8 cellular contexts compared by ENCODE assay signal in genomic region chr5:180071418-180072255, GRCh38. TPM values are rescaled to one million over a fixed set of nuclear protein-coding genes. Genes with fewer than 3 reads are reported as not detected.
DNase-seq lines count a peak whose midpoint lies in the region; ATAC-seq lines count a peak whose summit lies in the region.

A gene with protein sequence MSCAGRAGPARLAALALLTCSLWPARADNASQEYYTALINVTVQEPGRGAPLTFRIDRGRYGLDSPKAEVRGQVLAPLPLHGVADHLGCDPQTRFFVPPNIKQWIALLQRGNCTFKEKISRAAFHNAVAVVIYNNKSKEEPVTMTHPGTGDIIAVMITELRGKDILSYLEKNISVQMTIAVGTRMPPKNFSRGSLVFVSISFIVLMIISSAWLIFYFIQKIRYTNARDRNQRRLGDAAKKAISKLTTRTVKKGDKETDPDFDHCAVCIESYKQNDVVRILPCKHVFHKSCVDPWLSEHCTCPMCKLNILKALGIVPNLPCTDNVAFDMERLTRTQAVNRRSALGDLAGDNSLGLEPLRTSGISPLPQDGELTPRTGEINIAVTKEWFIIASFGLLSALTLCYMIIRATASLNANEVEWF (minus strand): TSS chr5:180071759. CDS start chr5:180071702, 57 bp downstream.

- peak; percentile 64 for ATAC-seq in HG03108 (IDR thresholded peaks at IDR 0.05; ENCODE audit: unreplicated experiment)
- peak; percentile 83 for ATAC-seq in activated CD8-positive, alpha-beta memory T cell treated with anti-CD3 and anti-CD28 coated beads, Interleukin-2, amount 10 ng/mL, durations not matched to agents 7 days and 5 days
- no peak for ATAC-seq in GM18858 (IDR thresholded peaks at IDR 0.05; ENCODE audit: unreplicated experiment)

- CTCF ChIA-PET in activated CD8-positive, alpha-beta memory T cell treated with anti-CD3 and anti-CD28 coated beads, Interleukin-2, amount 10 ng/mL, durations not matched to agents 7 days and 5 days (lab: Charles Lee): interaction anchor here (2.0 kb wide), 1 partner anchor 19 kb away, joined by 7 read pairs; no protein-coding TSS in a partner anchor

- peaks cover 23% of the 10 kb centered on the region for H3K4me1 Mint-ChIP-seq in activated CD8-positive, alpha-beta memory T cell treated with anti-CD3 and anti-CD28 coated beads, Interleukin-2, amount 10 ng/mL, durations not matched to agents 7 days and 5 days

- no peaks in the 10 kb centered on the region for H3K9me3 ChIP-seq in effector memory CD4-positive, alpha-beta T cell (ENCODE audit: control insufficient read depth, low read length)

- peak within 1 kb of the TSS; percentile 68 for H3K27ac ChIP-seq in effector memory CD4-positive, alpha-beta T cell (ENCODE audit: insufficient read depth, low read length, poor library complexity, severe bottlenecking)

- peak within 1 kb of the TSS; percentile 81 for H3K4me3 ChIP-seq in effector memory CD4-positive, alpha-beta T cell (ENCODE audit: insufficient read depth, low read depth, low read length, poor library complexity, severe bottlenecking)

- peaks cover 41% of the 10 kb centered on the region for H3K27me3 Mint-ChIP-seq in activated CD8-positive, alpha-beta memory T cell treated with anti-CD3 and anti-CD28 coated beads, Interleukin-2, amount 10 ng/mL, durations not matched to agents 7 days and 5 days

- peaks cover 2% of the 10 kb centered on the region for H3K9me3 Mint-ChIP-seq in activated CD8-positive, alpha-beta memory T cell treated with anti-CD3 and anti-CD28 coated beads, Interleukin-2, amount 10 ng/mL, durations not matched to agents 7 days and 5 days (ENCODE audit: low read depth)

- DNase-seq in ELR (ENCODE audit: low read depth) (peak; percentile 83), NOMO-1 (lab: John Stamatoyannopoulos, UW; ENCODE audit: unreplicated experiment in 2 of 2) (peak; percentile 86 to 93), lung microvascular endothelial cell (ENCODE audit: low read depth in 2 of 2) (peak; percentile 96 to 98)
- DNase-seq in activated CD8-positive, alpha-beta memory T cell treated with anti-CD3 and anti-CD28 coated beads, Interleukin-2, amount 10 ng/mL, durations not matched to agents 7 days and 5 days: peak; percentile 88
- peak; percentile 67 to 76 (median 68) for DNase-seq in effector memory CD4-positive, alpha-beta T cell
- peak; percentile 67 to 81 (median 68) for DNase-seq in stimulated activated CD4-positive, alpha-beta T cell treated with anti-CD3 and anti-CD28 coated beads, TNF-alpha, amount 100 ng/mL, for 1 hour (ENCODE audit: low read depth in 3 of 3, low spot score in 1 of 3)

- peaks cover 1% of the 10 kb centered on the region for H3K36me3 Mint-ChIP-seq in activated CD8-positive, alpha-beta memory T cell treated with anti-CD3 and anti-CD28 coated beads, Interleukin-2, amount 10 ng/mL, durations not matched to agents 7 days and 5 days

- peak within 1 kb of the TSS; percentile 65 for H3K27ac Mint-ChIP-seq in activated CD8-positive, alpha-beta memory T cell treated with anti-CD3 and anti-CD28 coated beads, Interleukin-2, amount 10 ng/mL, durations not matched to agents 7 days and 5 days

- no peaks in the 10 kb centered on the region for H3K36me3 ChIP-seq in effector memory CD4-positive, alpha-beta T cell (ENCODE audit: control insufficient read depth, insufficient read depth, low read length)

- no peaks in the 10 kb centered on the region for H3K27me3 ChIP-seq in effector memory CD4-positive, alpha-beta T cell (replicated peaks; ENCODE audit: control insufficient read depth, insufficient read depth, low read length, poor library complexity, severe bottlenecking)

- H3K4me3 Mint-ChIP-seq in activated CD8-positive, alpha-beta memory T cell treated with anti-CD3 and anti-CD28 coated beads, Interleukin-2, amount 10 ng/mL, durations not matched to agents 7 days and 5 days: peak within 1 kb of the TSS; percentile 75

- H3K4me1 ChIP-seq in effector memory CD4-positive, alpha-beta T cell (ENCODE audit: control insufficient read depth, insufficient read depth, low read length, poor library complexity, severe bottlenecking): peaks cover 18% of the 10 kb centered on the region

RNA-seq across cellular contexts. Expression of the gene that starts here (rescaled TPM):
- total RNA-seq in activated CD8-positive, alpha-beta memory T cell treated with anti-CD3 and anti-CD28 coated beads, Interleukin-2, amount 10 ng/mL, durations not matched to agents 7 days and 5 days: 1 to 10 TPM; 4.9 to 5.4 TPM
- total RNA-seq in lung microvascular endothelial cell: 16.8 and 37.7 TPM in 2 replicates
